8 cellular contexts compared by ENCODE assay signal in genomic region chr7:35802102-35802466, GRCh38.
DNase-seq lines count a peak whose midpoint lies in the region; ATAC-seq, FAIRE-seq and TF ChIP-seq lines count a peak whose summit lies in the region.

No MANE protein-coding gene starts in this region.

- TF ChIP-seq CTCF in VCaP (conservative IDR thresholded peaks at IDR 0.05) (peak; percentile 36), foreskin fibroblast (IDR thresholded peaks at IDR 0.05; ENCODE audit: low read depth, low read length) (no peak)

- H3K4me3 ChIP-seq in foreskin fibroblast (ENCODE audit: low read depth in 1 of 2, low read length in 2 of 2) (peak overlapping the region; percentile 77 to 92), skeletal muscle cell (ENCODE audit: low read depth, low read length) (peak overlapping the region; percentile 95)

- peak; percentile 81 for FAIRE-seq in GM19239 (lab: Jason Lieb, UNC)

- DNase-seq in GM19239 (ENCODE audit: insufficient read length, low spot score) (no peak), foreskin fibroblast (no peak), skeletal muscle cell (ENCODE audit: low read depth) (no peak), SHP77 treated with DMSO at 0.1 percent for 48 hours (lab: John Stamatoyannopoulos, UW) (no peak), NCI-H524 (lab: John Stamatoyannopoulos, UW) (no peak)

- no peak for ATAC-seq in GM19455 (IDR thresholded peaks at IDR 0.05; ENCODE audit: unreplicated experiment)
- ATAC-seq in activated CD4-positive, CD25-positive, alpha-beta regulatory T cell treated with anti-CD3 and anti-CD28 coated beads, Interleukin-2, amount 50 U/mL, for 24 hours = no peak

- H3K27ac ChIP-seq in VCaP = peak overlapping the region; percentile 96
